ENCODE assay signal across 9 cellular contexts in genomic region chr11:20647976-20648565, GRCh38. TPM values are rescaled to one million over a fixed set of nuclear protein-coding genes. Genes with fewer than 3 reads are reported as not detected.
DNase-seq lines count a peak whose midpoint lies in the region; ATAC-seq and TF ChIP-seq lines count a peak whose summit lies in the region.
"Had no signal": no experiment of that assay in that cellular context is flagged by ENCODE, and none has a peak within 500 bp of the region (broad histone marks: within the 10 kb centered on the region; RNA-seq: fewer than 3 reads in every experiment).

No MANE protein-coding gene starts in this region.

- H3K27ac ChIP-seq in gastroesophageal sphincter, result no peak overlapping the region
- H3K27ac ChIP-seq in psoas muscle, result no peak overlapping the region
- H3K27ac ChIP-seq: SJSA1 had no signal

- CTCF ChIA-PET in activated CD8-positive, alpha-beta memory T cell treated with anti-CD3 and anti-CD28 coated beads, Interleukin-2, amount 10 ng/mL, durations not matched to agents 7 days and 5 days (lab: Charles Lee), result interaction anchor here (0.8 to 1.7 kb wide), 5 partner anchors 10 to 865 kb away, joined by 3 to 15 read pairs (median 6); no protein-coding TSS in a partner anchor

- ATAC-seq in HG02885 (IDR thresholded peaks at IDR 0.05; ENCODE audit: poor library complexity, unreplicated experiment), result peak; percentile 81
- no peak for ATAC-seq in activated CD8-positive, alpha-beta memory T cell treated with anti-CD3 and anti-CD28 coated beads, Interleukin-2, amount 10 ng/mL, durations not matched to agents 7 days and 5 days
- ATAC-seq in gastroesophageal sphincter, result no peak
- ATAC-seq in psoas muscle, result peak in 3 of 4 donors; percentile 51 to 67 (median 57)
- no peak for ATAC-seq in HG03520 (IDR thresholded peaks at IDR 0.05; ENCODE audit: unreplicated experiment)

- DNase-seq in BE2C (peak; percentile 29), NCI-H2196 treated with DMSO at 0.1 percent for 48 hours (lab: John Stamatoyannopoulos, UW; ENCODE audit: unreplicated experiment) (peak; percentile 43), psoas muscle (no peak)
- DNase-seq in activated CD8-positive, alpha-beta memory T cell treated with anti-CD3 and anti-CD28 coated beads, Interleukin-2, amount 10 ng/mL, durations not matched to agents 7 days and 5 days, result peak; percentile 44

- intact Hi-C loops in psoas muscle (cut with DNase I), result loop anchor here (5.0 to 10.0 kb wide), 2 partner anchors 1657 to 1659 kb away; no protein-coding TSS in a partner anchor

- H3K4me1 Mint-ChIP-seq in activated CD8-positive, alpha-beta memory T cell treated with anti-CD3 and anti-CD28 coated beads, Interleukin-2, amount 10 ng/mL, durations not matched to agents 7 days and 5 days, result no peaks in the 10 kb centered on the region

- TF ChIP-seq POLR2A in gastroesophageal sphincter (IDR thresholded peaks at IDR 0.05), result no peak

- no peaks in the 10 kb centered on the region for H3K36me3 Mint-ChIP-seq in activated CD8-positive, alpha-beta memory T cell treated with anti-CD3 and anti-CD28 coated beads, Interleukin-2, amount 10 ng/mL, durations not matched to agents 7 days and 5 days

- TF ChIP-seq CTCF in BE2C (IDR thresholded peaks at IDR 0.05; ENCODE audit: low read depth, low read length) (peak; percentile 77), GM12873 (IDR thresholded peaks at IDR 0.05; ENCODE audit: insufficient read depth, low read depth, low read length, missing control alignments) (peak; percentile 89), gastroesophageal sphincter (IDR thresholded peaks at IDR 0.05) (peak; percentile 76 to 89 (median 84)), psoas muscle (IDR thresholded peaks at IDR 0.05) (peak; percentile 86)

- H3K9me3 Mint-ChIP-seq in activated CD8-positive, alpha-beta memory T cell treated with anti-CD3 and anti-CD28 coated beads, Interleukin-2, amount 10 ng/mL, durations not matched to agents 7 days and 5 days (ENCODE audit: low read depth), result no peaks in the 10 kb centered on the region

- 48 to 61% methylated on average over 3 of the region's 4 CpGs for WGBS in gastroesophageal sphincter (ENCODE audit: low coverage in 1 of 2), 2 donors
- WGBS in psoas muscle, 3 donors, result 36 to 40% (median 37%) methylated on average over 4 of the region's 4 CpGs

- H3K27me3 ChIP-seq in BE2C, result no peaks in the 10 kb centered on the region
- H3K27me3 ChIP-seq in gastroesophageal sphincter, result peaks cover 5% of the 10 kb centered on the region
- H3K27me3 ChIP-seq in psoas muscle (ENCODE audit: insufficient read depth in 3 of 3, low read length in 2 of 3), result peaks cover 0 to 3% (median 2%) of the 10 kb centered on the region in 3 donors

- TF ChIP-seq EP300 in gastroesophageal sphincter (IDR thresholded peaks at IDR 0.05), result no peak

- no peaks in the 10 kb centered on the region for H3K36me3 ChIP-seq in BE2C
- H3K36me3 ChIP-seq in gastroesophageal sphincter, result no peaks in the 10 kb centered on the region
- no peaks in the 10 kb centered on the region for H3K36me3 ChIP-seq in psoas muscle (ENCODE audit: insufficient read depth in 1 of 2, low read depth in 1 of 2)
- H3K36me3 ChIP-seq: SJSA1 had no signal

- H3K4me1 ChIP-seq in BE2C (peaks cover 9% of the 10 kb centered on the region), gastroesophageal sphincter (no peaks in the 10 kb centered on the region), psoas muscle (no peaks in the 10 kb centered on the region)
- H3K4me1 ChIP-seq: SJSA1 had no signal

- H3K27me3 Mint-ChIP-seq in activated CD8-positive, alpha-beta memory T cell treated with anti-CD3 and anti-CD28 coated beads, Interleukin-2, amount 10 ng/mL, durations not matched to agents 7 days and 5 days, result no peaks in the 10 kb centered on the region

- no peak overlapping the region for H3K4me3 Mint-ChIP-seq in activated CD8-positive, alpha-beta memory T cell treated with anti-CD3 and anti-CD28 coated beads, Interleukin-2, amount 10 ng/mL, durations not matched to agents 7 days and 5 days

- H3K9me3 ChIP-seq in BE2C (no peaks in the 10 kb centered on the region), gastroesophageal sphincter (no peaks in the 10 kb centered on the region), psoas muscle (no peaks in the 10 kb centered on the region)
- H3K9me3 ChIP-seq: SJSA1 had no signal

- H3K4me3 ChIP-seq in BE2C (ENCODE audit: low read depth, low read length) (no peak overlapping the region), gastroesophageal sphincter (no peak overlapping the region), psoas muscle (no peak overlapping the region)
- H3K4me3 ChIP-seq: SJSA1 had no signal

- no peak overlapping the region for H3K27ac Mint-ChIP-seq in activated CD8-positive, alpha-beta memory T cell treated with anti-CD3 and anti-CD28 coated beads, Interleukin-2, amount 10 ng/mL, durations not matched to agents 7 days and 5 days

RNA-seq across cellular contexts. Expression of gene NELL1, which starts 21.3 kb away (rescaled TPM):
- 17.8 TPM for polyA plus RNA-seq in BE2C (2012; ENCODE audit: insufficient read depth, insufficient read length, low read depth)
- total RNA-seq in activated CD8-positive, alpha-beta memory T cell treated with anti-CD3 and anti-CD28 coated beads, Interleukin-2, amount 10 ng/mL, durations not matched to agents 7 days and 5 days, result not detected
- total RNA-seq in gastroesophageal sphincter (1 to 10 TPM in 2 of 4 donors, under 1 TPM in 2; 0.27 to 3.0 (median 1.5) TPM), psoas muscle (not detected)
- under 1 TPM in 1 of 3 donors, not detected in 2; 0.01 TPM for polyA plus RNA-seq in psoas muscle
- total RNA-seq: SJSA1 had no signal

RNA-seq across cellular contexts. Expression of gene SLC6A5, which starts 48.7 kb away (rescaled TPM):
- 0.23 TPM for polyA plus RNA-seq in BE2C (2012; ENCODE audit: insufficient read depth, insufficient read length, low read depth)
- total RNA-seq in activated CD8-positive, alpha-beta memory T cell treated with anti-CD3 and anti-CD28 coated beads, Interleukin-2, amount 10 ng/mL, durations not matched to agents 7 days and 5 days, result not detected
- total RNA-seq in gastroesophageal sphincter, result not detected
- total RNA-seq in psoas muscle, result not detected
- not detected for polyA plus RNA-seq in psoas muscle
- total RNA-seq: SJSA1 had no signal

Comparison
In these comparisons a context has a peak if more than half of its experiments do, and no peak if none do; other contexts are left out.
1. DNase-seq: peak in BE2C (single experiment), NCI-H2196 treated with DMSO at 0.1 percent for 48 hours (single experiment) and activated CD8-positive, alpha-beta memory T cell treated with anti-CD3 and anti-CD28 coated beads, Interleukin-2, amount 10 ng/mL, durations not matched to agents 7 days and 5 days (single experiment); none in psoas muscle (0 of 2).
2. ATAC-seq: peak in HG02885 (single experiment) and psoas muscle (3 of 4); none in activated CD8-positive, alpha-beta memory T cell treated with anti-CD3 and anti-CD28 coated beads, Interleukin-2, amount 10 ng/mL, durations not matched to agents 7 days and 5 days (single experiment), gastroesophageal sphincter (single experiment) and HG03520 (single experiment).
3. Peak in every context shown above with its lines, with median percentiles within 50 percentile points of each other: CTCF ChIP-seq.